In the genomic region with DNA sequence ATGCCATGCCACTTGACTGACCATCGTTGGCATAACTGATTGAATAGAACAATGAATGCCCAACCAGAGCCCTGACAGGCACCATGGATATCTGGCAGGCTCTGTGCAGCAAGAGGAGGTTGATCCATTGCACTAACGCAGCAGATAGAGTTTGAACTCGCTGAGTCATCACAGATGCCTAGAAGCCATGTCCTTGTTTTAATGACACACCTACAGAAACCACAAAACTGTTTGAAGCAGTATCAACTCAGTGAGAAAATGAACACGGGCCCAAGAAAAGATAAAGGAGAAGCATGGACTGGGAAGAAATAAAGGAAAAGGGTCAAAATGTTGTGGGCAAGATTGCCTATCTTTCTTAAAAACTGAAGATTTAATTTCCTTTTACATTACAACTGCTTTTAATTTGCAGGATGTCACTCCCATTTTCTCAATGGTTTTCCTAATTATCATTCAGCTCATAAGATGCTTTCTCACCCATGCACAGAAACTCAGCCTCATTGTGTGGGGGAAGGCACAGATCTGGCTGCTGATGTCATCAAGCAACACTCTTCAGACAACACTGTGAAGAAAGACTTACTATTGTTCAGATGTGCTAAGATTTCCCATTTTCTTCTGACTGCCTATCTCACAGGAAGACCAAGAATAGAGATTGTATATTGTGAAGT, we compare ENCODE assay signal across 9 cellular contexts.
DNase-seq lines count a peak whose midpoint lies in the region; ATAC-seq, FAIRE-seq and TF ChIP-seq lines count a peak whose summit lies in the region.
"Had no signal": no experiment of that assay in that cellular context is flagged by ENCODE, and none has a peak within 500 bp of the region (broad histone marks: within the 10 kb centered on the region; RNA-seq: fewer than 3 reads in every experiment).

No MANE protein-coding gene starts in this region.

- POLR2A ChIA-PET in HEK293T (lab: Yijun Ruan, JAX): no interaction called here

- no peak for FAIRE-seq in pancreas (lab: Jason Lieb, UNC)

- no peaks in the 10 kb centered on the region for H3K27me3 ChIP-seq in right cardiac atrium (ENCODE audit: control insufficient read depth, insufficient read depth)
- H3K27me3 ChIP-seq in heart right ventricle: no peaks in the 10 kb centered on the region
- no peaks in the 10 kb centered on the region for H3K27me3 ChIP-seq in breast epithelium
- no peaks in the 10 kb centered on the region for H3K27me3 ChIP-seq in pancreas

- peaks cover 6% of the 10 kb centered on the region for H3K4me1 ChIP-seq in right cardiac atrium (ENCODE audit: control insufficient read depth, insufficient read depth, low read length)
- H3K4me1 ChIP-seq in heart right ventricle: peaks cover 0 to 34% (median 12%) of the 10 kb centered on the region in 9 donors
- peaks cover 0 to 5% of the 10 kb centered on the region in 2 donors for H3K4me1 ChIP-seq in breast epithelium
- H3K4me1 ChIP-seq in pancreas: peaks cover 0 to 4% (median 0%) of the 10 kb centered on the region in 3 donors

- TF ChIP-seq POLR2A in NB4 (IDR thresholded peaks at IDR 0.05; ENCODE audit: extremely low read depth, insufficient read length) (no peak), breast epithelium (IDR thresholded peaks at IDR 0.05) (no peak)

- CTCF ChIA-PET in HEK293T (lab: Yijun Ruan, JAX): no interaction called here

- DNase-seq in right cardiac atrium (no peak), heart right ventricle (no peak), NB4 (ENCODE audit: low read depth) (peak; percentile 48), breast epithelium (ENCODE audit: low spot score in 2 of 2) (no peak), pancreas (no peak), HEK293T (ENCODE audit: extremely low spot score) (no peak), SIG-M5 (lab: John Stamatoyannopoulos, UW) (no peak)
- DNase-seq: lower lobe of right lung had no signal

- 60% methylated on average over 4 of the region's 4 CpGs for WGBS in right cardiac atrium
- 62 to 74% methylated on average over 4 of the region's 4 CpGs for WGBS in heart right ventricle, 2 donors
- WGBS in pancreas, 2 donors: 55 to 63% methylated on average over 4 of the region's 4 CpGs

- peak overlapping the region; percentile 61 for H3K27ac ChIP-seq in right cardiac atrium (ENCODE audit: low read length)
- peak overlapping the region in 2 of 10 donors; percentile 42 to 61 for H3K27ac ChIP-seq in heart right ventricle
- H3K27ac ChIP-seq in breast epithelium: peak overlapping the region; percentile 0 to 45
- no peak overlapping the region for H3K27ac ChIP-seq in pancreas
- H3K27ac ChIP-seq: lower lobe of right lung had no signal

- TF ChIP-seq CTCF in heart right ventricle (IDR thresholded peaks at IDR 0.05) (no peak), NB4 (IDR thresholded peaks at IDR 0.05; ENCODE audit: low read depth, low read length) (no peak), breast epithelium (IDR thresholded peaks at IDR 0.05) (no peak), pancreas (IDR thresholded peaks at IDR 0.05) (no peak)

- no peak for ATAC-seq in right cardiac atrium
- ATAC-seq in heart right ventricle: no peak
- ATAC-seq in pancreas: peak; percentile 35 to 66 (median 38)
- no peak for ATAC-seq in GM21825 (IDR thresholded peaks at IDR 0.05; ENCODE audit: unreplicated experiment)

- H3K4me3 ChIP-seq in right cardiac atrium (ENCODE audit: low read length) (no peak overlapping the region), heart right ventricle (no peak overlapping the region), NB4 (ENCODE audit: low read depth, low read length) (no peak overlapping the region), breast epithelium (no peak overlapping the region), pancreas (no peak overlapping the region)
- H3K4me3 ChIP-seq: lower lobe of right lung had no signal

- no peaks in the 10 kb centered on the region for H3K9me3 ChIP-seq in right cardiac atrium (ENCODE audit: control insufficient read depth, low read length)
- H3K9me3 ChIP-seq in heart right ventricle: no peaks in the 10 kb centered on the region
- H3K9me3 ChIP-seq in breast epithelium: no peaks in the 10 kb centered on the region
- H3K9me3 ChIP-seq in pancreas: no peaks in the 10 kb centered on the region
- H3K9me3 ChIP-seq: lower lobe of right lung had no signal

- H3K36me3 ChIP-seq in heart right ventricle (no peaks in the 10 kb centered on the region), breast epithelium (no peaks in the 10 kb centered on the region), pancreas (no peaks in the 10 kb centered on the region)
- H3K36me3 ChIP-seq: lower lobe of right lung had no signal

- intact Hi-C loops in right cardiac atrium (cut with DNase I): no loop called here
- intact Hi-C loops in heart right ventricle (cut with DNase I): loop anchor here in 1 of 10 donors (5.0 kb wide), 1 partner anchor 52 kb away; no protein-coding TSS in a partner anchor
- intact Hi-C loops in breast epithelium (cut with DNase I; ENCODE audit: low total_unique reads): no loop called here
- intact Hi-C loops in pancreas (cut with DNase I): no loop called here

TF ChIP-seq in HEK293T, 16 proteins besides CTCF, POLR2A, EP300 and RAD21:
- TF ChIP-seq FOXA1 (IDR thresholded peaks at IDR 0.05) (no peak), BHLHE40 (IDR thresholded peaks at IDR 0.05; ENCODE audit: borderline replicate concordance) (no peak), FOXK2 (IDR thresholded peaks at IDR 0.05) (no peak), CTBP1 (IDR thresholded peaks at IDR 0.05; ENCODE audit: borderline replicate concordance) (no peak), FOXM1 (IDR thresholded peaks at IDR 0.05; ENCODE audit: borderline replicate concordance) (no peak), NFRKB (IDR thresholded peaks at IDR 0.05) (no peak), ZNF384 (IDR thresholded peaks at IDR 0.05) (no peak), SUZ12 (IDR thresholded peaks at IDR 0.05) (no peak), ARNT (IDR thresholded peaks at IDR 0.05) (no peak), LEF1 (IDR thresholded peaks at IDR 0.05; ENCODE audit: borderline replicate concordance) (no peak), ELF4 (IDR thresholded peaks at IDR 0.05) (no peak), L3MBTL2 (conservative IDR thresholded peaks at IDR 0.05) (no peak), TARDBP (IDR thresholded peaks at IDR 0.05) (no peak), SP1 (IDR thresholded peaks at IDR 0.05) (no peak)
- TF ChIP-seq, protein P1, sequence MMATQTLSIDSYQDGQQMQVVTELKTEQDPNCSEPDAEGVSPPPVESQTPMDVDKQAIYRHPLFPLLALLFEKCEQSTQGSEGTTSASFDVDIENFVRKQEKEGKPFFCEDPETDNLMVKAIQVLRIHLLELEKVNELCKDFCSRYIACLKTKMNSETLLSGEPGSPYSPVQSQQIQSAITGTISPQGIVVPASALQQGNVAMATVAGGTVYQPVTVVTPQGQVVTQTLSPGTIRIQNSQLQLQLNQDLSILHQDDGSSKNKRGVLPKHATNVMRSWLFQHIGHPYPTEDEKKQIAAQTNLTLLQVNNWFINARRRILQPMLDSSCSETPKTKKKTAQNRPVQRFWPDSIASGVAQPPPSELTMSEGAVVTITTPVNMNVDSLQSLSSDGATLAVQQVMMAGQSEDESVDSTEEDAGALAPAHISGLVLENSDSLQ (IDR thresholded peaks at IDR 0.05): no peak

Comparison
In these comparisons a context has a peak if more than half of its experiments do, and no peak if none do; other contexts are left out.
1. ATAC-seq: peak in pancreas (4 of 4); none in right cardiac atrium (0 of 2), heart right ventricle (0 of 8) and GM21825 (single experiment).
2. H3K27ac ChIP-seq: peak in right cardiac atrium (single experiment) and breast epithelium (2 of 2); none in pancreas (0 of 4).